Comparison of ENCODE assay signal across 9 cellular contexts in the genomic region with DNA sequence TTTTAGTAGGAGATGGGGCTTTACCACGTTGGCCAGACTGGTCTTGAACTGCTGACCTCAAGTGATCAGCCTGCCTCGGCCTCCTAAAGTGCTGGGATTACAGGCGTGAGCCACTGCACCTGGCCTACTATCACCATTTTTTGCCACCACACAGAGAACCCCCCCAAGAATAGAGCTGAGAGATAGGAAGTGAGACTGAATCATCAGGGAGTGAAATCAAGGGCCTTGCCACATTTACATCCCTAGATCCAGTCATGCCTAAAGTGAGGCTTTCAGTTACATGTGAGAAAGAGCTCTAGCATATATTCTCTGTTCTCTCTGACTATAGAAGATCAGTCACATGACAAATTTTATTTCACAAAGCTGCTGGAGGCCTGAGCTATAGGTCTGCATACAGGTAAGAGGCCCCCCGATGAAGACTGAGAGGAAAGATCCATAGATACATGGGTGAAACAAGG. TPM values are rescaled to one million over a fixed set of nuclear protein-coding genes. Genes with fewer than 3 reads are reported as not detected.
DNase-seq lines count a peak whose midpoint lies in the region; ATAC-seq and TF ChIP-seq lines count a peak whose summit lies in the region.
"Had no signal": no experiment of that assay in that cellular context is flagged by ENCODE, and none has a peak within 500 bp of the region (broad histone marks: within the 10 kb centered on the region; RNA-seq: fewer than 3 reads in every experiment).

No MANE protein-coding gene starts in this region.

- H3K4me1 ChIP-seq in mesenchymal stem cell (ENCODE audit: control insufficient read depth, insufficient read depth, low read depth, low read length): peaks cover 8% of the 10 kb centered on the region
- H3K4me1 ChIP-seq in left ventricle myocardium inferior: no peaks in the 10 kb centered on the region

- H3K27me3 ChIP-seq in mesenchymal stem cell (ENCODE audit: control insufficient read depth in 1 of 2, insufficient read depth in 1 of 2, low read length in 2 of 2) (no peaks in the 10 kb centered on the region), left ventricle myocardium inferior (ENCODE audit: low read depth) (no peaks in the 10 kb centered on the region)

- peaks cover 30% of the 10 kb centered on the region for H3K36me3 Mint-ChIP-seq in activated CD8-positive, alpha-beta T cell treated with anti-CD3 and anti-CD28 coated beads for 36 hours (ENCODE audit: low read depth)

- H3K27ac ChIP-seq in coronary artery: no peak overlapping the region
- H3K27ac ChIP-seq in mesenchymal stem cell (ENCODE audit: low read length, poor library complexity, severe bottlenecking): no peak overlapping the region
- no peak overlapping the region for H3K27ac ChIP-seq in left ventricle myocardium inferior (replicated peaks)
- H3K27ac ChIP-seq: WERI-Rb-1 had no signal

- H3K23ac ChIP-seq in mesenchymal stem cell (ENCODE audit: low read length in 2 of 2): no peak overlapping the region

- no peak overlapping the region for H2AK5ac ChIP-seq in mesenchymal stem cell (ENCODE audit: low read length, severe bottlenecking)

- DNase-seq in Daoy (ENCODE audit: low read depth) (peak; percentile 53), coronary artery (ENCODE audit: low spot score) (no peak), mesenchymal stem cell (no peak), left ventricle myocardium inferior (no peak), occipital lobe (lab: John Stamatoyannopoulos, UW) (no peak)
- DNase-seq in activated CD8-positive, alpha-beta T cell treated with anti-CD3 and anti-CD28 coated beads for 36 hours: peak; percentile 24
- DNase-seq: WERI-Rb-1 had no signal

- CTCF ChIA-PET in activated CD8-positive, alpha-beta T cell treated with anti-CD3 and anti-CD28 coated beads for 36 hours (lab: Charles Lee): interaction anchor here (1.1 to 6.0 kb wide), 3 partner anchors 17 to 75 kb away, joined by 3 to 59 read pairs (median 9); no protein-coding TSS in a partner anchor

- 100% methylated on average over 2 of the region's 4 CpGs for WGBS in mesenchymal stem cell

- intact Hi-C loops in activated CD8-positive, alpha-beta T cell treated with anti-CD3 and anti-CD28 coated beads for 36 hours (cut with micrococcal nuclease): no loop called here
- intact Hi-C loops in left ventricle myocardium inferior (cut with micrococcal nuclease): no loop called here

- no peaks in the 10 kb centered on the region for H3K9me3 ChIP-seq in mesenchymal stem cell (ENCODE audit: control insufficient read depth, low read length)
- no peaks in the 10 kb centered on the region for H3K9me3 ChIP-seq in left ventricle myocardium inferior (replicated peaks)

- H2BK5ac ChIP-seq in mesenchymal stem cell (ENCODE audit: low read depth, low read length, poor library complexity, severe bottlenecking): no peak overlapping the region

- H3K18ac ChIP-seq in mesenchymal stem cell (ENCODE audit: low read depth in 1 of 2, low read length in 2 of 2): no peak overlapping the region

- H4K8ac ChIP-seq in mesenchymal stem cell (ENCODE audit: low read length): no peak overlapping the region

- POLR2A ChIA-PET in activated CD8-positive, alpha-beta T cell treated with anti-CD3 and anti-CD28 coated beads for 36 hours (lab: Charles Lee): interaction anchor here (0.6 to 6.1 kb wide), 5 partner anchors 17 to 124 kb away, joined by 3 to 45 read pairs (median 3); a partner anchor contains a TSS

- no peak overlapping the region for H4K91ac ChIP-seq in mesenchymal stem cell (ENCODE audit: low read length)

- no peaks in the 10 kb centered on the region for H3K79me1 ChIP-seq in mesenchymal stem cell (replicated peaks; ENCODE audit: low read length, poor library complexity, severe bottlenecking)

- peaks cover 73% of the 10 kb centered on the region for H3K4me1 Mint-ChIP-seq in activated CD8-positive, alpha-beta T cell treated with anti-CD3 and anti-CD28 coated beads for 36 hours (ENCODE audit: low read depth)

- no peak overlapping the region for H3K4ac ChIP-seq in mesenchymal stem cell (ENCODE audit: low read depth in 1 of 2, low read length in 2 of 2)

- peak overlapping the region; percentile 79 for H3K27ac Mint-ChIP-seq in activated CD8-positive, alpha-beta T cell treated with anti-CD3 and anti-CD28 coated beads for 36 hours

- TF ChIP-seq CTCF in activated CD8-positive, alpha-beta T cell treated with anti-CD3 and anti-CD28 coated beads for 36 hours (IDR thresholded peaks at IDR 0.05): no peak
- TF ChIP-seq CTCF in coronary artery (IDR thresholded peaks at IDR 0.05) (no peak), left ventricle myocardium inferior (IDR thresholded peaks at IDR 0.05; ENCODE audit: borderline replicate concordance) (no peak)

- H3K36me3 ChIP-seq in mesenchymal stem cell (ENCODE audit: control insufficient read depth in 1 of 2, insufficient read depth in 2 of 2, low read depth in 1 of 2, low read length in 2 of 2) (no peaks in the 10 kb centered on the region), left ventricle myocardium inferior (no peaks in the 10 kb centered on the region)
- H3K36me3 ChIP-seq: WERI-Rb-1 had no signal

- no peak overlapping the region for H2BK12ac ChIP-seq in mesenchymal stem cell (ENCODE audit: low read length in 2 of 2)

- no peak overlapping the region for H2BK120ac ChIP-seq in mesenchymal stem cell (ENCODE audit: low read depth, low read length)

- no peak overlapping the region for H2AFZ ChIP-seq in mesenchymal stem cell (ENCODE audit: low read depth, low read length)

- H3K4me3 ChIP-seq in coronary artery: no peak overlapping the region
- H3K4me3 ChIP-seq in mesenchymal stem cell (ENCODE audit: insufficient read depth in 1 of 2, low read depth in 1 of 2, low read length in 2 of 2): no peak overlapping the region
- no peak overlapping the region for H3K4me3 ChIP-seq in left ventricle myocardium inferior

- H3K14ac ChIP-seq in mesenchymal stem cell (ENCODE audit: low read length in 2 of 2): no peak overlapping the region

- ATAC-seq in GM19372 (IDR thresholded peaks at IDR 0.05; ENCODE audit: low read depth, unreplicated experiment) (peak; percentile 16), HG03103 (IDR thresholded peaks at IDR 0.05; ENCODE audit: low read depth, unreplicated experiment) (peak; percentile 32)
- no peak for ATAC-seq in activated CD8-positive, alpha-beta T cell treated with anti-CD3 and anti-CD28 coated beads for 36 hours

- no peaks in the 10 kb centered on the region for H3K27me3 Mint-ChIP-seq in activated CD8-positive, alpha-beta T cell treated with anti-CD3 and anti-CD28 coated beads for 36 hours

- H2BK15ac ChIP-seq in mesenchymal stem cell (ENCODE audit: low read depth, poor library complexity, severe bottlenecking): no peak overlapping the region

- H3K9me3 Mint-ChIP-seq in activated CD8-positive, alpha-beta T cell treated with anti-CD3 and anti-CD28 coated beads for 36 hours: peaks cover 4% of the 10 kb centered on the region

- no peak overlapping the region for H3K4me3 Mint-ChIP-seq in activated CD8-positive, alpha-beta T cell treated with anti-CD3 and anti-CD28 coated beads for 36 hours

- H3K9ac ChIP-seq in mesenchymal stem cell (ENCODE audit: low read length): no peak overlapping the region

- no peak overlapping the region for H3K4me2 ChIP-seq in mesenchymal stem cell (ENCODE audit: low read length, poor library complexity, severe bottlenecking)

RNA-seq across cellular contexts. Expression of a gene that starts 28.0 kb away (rescaled TPM):
- total RNA-seq in Daoy (2014; rRNA removed; shearing (Covaris generic)): 23.8 and 71.5 TPM in 2 replicates
- 100 to 1,000 TPM; 101 to 105 TPM for total RNA-seq in activated CD8-positive, alpha-beta T cell treated with anti-CD3 and anti-CD28 coated beads for 36 hours
- polyA plus RNA-seq in mesenchymal stem cell (2013, experiment 1 of 2): 33.7 TPM
- 36.1 TPM for polyA plus RNA-seq in mesenchymal stem cell (2013, experiment 2 of 2)
- total RNA-seq in left ventricle myocardium inferior: 90.2 TPM
- 48.8 TPM for total RNA-seq in occipital lobe

RNA-seq across cellular contexts. Expression of a gene that starts 37.5 kb away (rescaled TPM):
- total RNA-seq in Daoy (2014; rRNA removed; shearing (Covaris generic)): 5,141 and 5,751 TPM in 2 replicates
- 1,000 to 10,000 TPM; 2,035 to 2,060 TPM for total RNA-seq in activated CD8-positive, alpha-beta T cell treated with anti-CD3 and anti-CD28 coated beads for 36 hours
- 4,228 TPM for polyA plus RNA-seq in mesenchymal stem cell (2013, experiment 1 of 2)
- polyA plus RNA-seq in mesenchymal stem cell (2013, experiment 2 of 2): 4,226 TPM
- total RNA-seq in left ventricle myocardium inferior: 400 TPM
- total RNA-seq in occipital lobe: 2,498 TPM

Comparison
In these comparisons a context has a peak if more than half of its experiments do, and no peak if none do; other contexts are left out.
1. DNase-seq: peak in Daoy (single experiment) and activated CD8-positive, alpha-beta T cell treated with anti-CD3 and anti-CD28 coated beads for 36 hours (single experiment); none in coronary artery (single experiment), mesenchymal stem cell (single experiment), left ventricle myocardium inferior (single experiment) and occipital lobe (single experiment).